17 cellular contexts compared by ENCODE assay signal in the genomic region with DNA sequence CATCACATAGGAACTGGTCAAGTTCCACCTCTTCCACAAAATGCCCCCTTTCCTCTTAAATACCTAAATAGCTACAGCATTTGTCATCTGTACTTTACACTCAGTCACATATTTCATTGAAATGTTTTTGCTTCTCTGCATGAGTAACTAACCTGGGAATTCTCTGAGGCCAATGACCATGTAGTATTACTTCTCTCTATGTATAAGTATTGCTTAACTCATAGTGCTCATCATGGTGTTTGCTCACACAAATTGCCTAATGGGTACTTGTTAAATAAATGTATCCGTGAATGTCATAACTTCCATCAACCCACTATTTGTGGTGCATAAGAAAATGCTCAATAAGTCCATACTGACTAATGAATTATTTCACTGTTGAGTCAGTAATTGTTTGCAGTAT.
DNase-seq lines count a peak whose midpoint lies in the region; ATAC-seq and TF ChIP-seq lines count a peak whose summit lies in the region.
"Had no signal": no experiment of that assay in that cellular context is flagged by ENCODE, and none has a peak within 500 bp of the region (broad histone marks: within the 10 kb centered on the region; RNA-seq: fewer than 3 reads in every experiment).

No MANE protein-coding gene starts in this region.

- TF ChIP-seq CTCF in AG10803 (conservative IDR thresholded peaks at IDR 0.05; ENCODE audit: low read length) = no peak
- no peak for TF ChIP-seq CTCF in epithelial cell of esophagus (IDR thresholded peaks at IDR 0.05; ENCODE audit: insufficient read depth, low read depth, low read length, missing control alignments)
- no peak for TF ChIP-seq CTCF in right lobe of liver (IDR thresholded peaks at IDR 0.05)

- H3K4me3 ChIP-seq in AG10803 (ENCODE audit: low read length) (no peak overlapping the region), epithelial cell of esophagus (ENCODE audit: low read length) (no peak overlapping the region), right lobe of liver (no peak overlapping the region)

- DNase-seq in AG10803 (ENCODE audit: low read depth) = peak; percentile 75
- peak; percentile 90 for DNase-seq in NCI-H226
- DNase-seq in epithelial cell of esophagus (ENCODE audit: low read depth) = peak; percentile 98
- DNase-seq in right lobe of liver = no peak
- DNase-seq in NCI-H345 (lab: John Stamatoyannopoulos, UW) = no peak
- DNase-seq in activated gamma-delta T cell (lab: John Stamatoyannopoulos, UW) = no peak
- DNase-seq in SIG-M5 (lab: John Stamatoyannopoulos, UW) = no peak
- no peak for DNase-seq in central memory CD4-positive, alpha-beta T cell
- DNase-seq: activated T-cell treated with anti-CD3 and anti-CD28 coated beads, Interleukin-2, amount 50 U/mL, for 1 hour; amygdala; CD4-positive, alpha-beta T cell; endodermal cell; KG1; NCI-H1930; stimulated activated CD4-positive, alpha-beta T cell treated with anti-CD3 and anti-CD28 coated beads, Interleukin-4, amount 100 ng/mL, for 4 hours; stimulated activated naive CD8-positive, alpha-beta T cell treated with anti-CD3 and anti-CD28 coated beads, Interleukin-15, amount 100 ng/mL, for 72 hours; T-helper 1 cell had no signal

- no peaks in the 10 kb centered on the region for H3K27me3 ChIP-seq in right lobe of liver

- WGBS in right lobe of liver (ENCODE audit: insufficient coverage, low coverage, low lambda C conversion rate, missing lambda C conversion rate) = 38% methylated on average over 1 of the region's 1 CpG

- no peaks in the 10 kb centered on the region for H3K36me3 ChIP-seq in right lobe of liver

- H3K27ac ChIP-seq in right lobe of liver = peak overlapping the region in 1 of 3 donors; percentile 7

- no peaks in the 10 kb centered on the region for H3K9me3 ChIP-seq in right lobe of liver

- H3K4me1 ChIP-seq in right lobe of liver = peaks cover 0 to 5% (median 0%) of the 10 kb centered on the region in 4 donors

- TF ChIP-seq POLR2A in right lobe of liver (IDR thresholded peaks at IDR 0.05) = peak; percentile 38

- intact Hi-C loops in right lobe of liver (cut with DNase I) = no loop called here

- peak; percentile 59 to 94 (median 82) for ATAC-seq in right lobe of liver
- ATAC-seq: stimulated activated naive CD8-positive, alpha-beta T cell treated with anti-CD3 and anti-CD28 coated beads, Interleukin-15, amount 100 ng/mL, for 72 hours had no signal

Comparison
In these comparisons a context has a peak if more than half of its experiments do, and no peak if none do; other contexts are left out.
1. DNase-seq: peak in AG10803 (single experiment), NCI-H226 (single experiment) and epithelial cell of esophagus (single experiment); none in right lobe of liver (0 of 3), NCI-H345 (single experiment), activated gamma-delta T cell (single experiment), SIG-M5 (single experiment) and central memory CD4-positive, alpha-beta T cell (single experiment).